Comparison of ENCODE assay signal across 29 cellular contexts in the genomic region with DNA sequence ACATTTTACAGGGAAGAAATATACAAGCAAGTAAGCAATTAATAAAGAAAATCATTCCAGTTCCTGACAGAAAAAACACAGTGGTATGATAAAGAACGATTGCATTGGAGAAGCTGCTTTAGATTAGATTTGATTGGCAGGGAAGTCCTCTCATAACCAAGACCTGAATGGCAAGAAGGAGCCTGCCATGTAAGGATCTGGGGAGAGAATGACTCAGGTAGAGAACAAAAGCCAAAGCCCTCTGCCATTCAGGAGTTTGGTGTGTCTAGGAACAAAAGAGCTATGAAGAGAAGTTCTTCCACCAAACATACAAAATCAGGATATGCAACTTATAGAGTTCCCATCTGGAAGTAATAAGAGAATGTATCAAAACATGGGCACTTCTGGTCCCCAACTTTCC. TPM values are rescaled to one million over a fixed set of nuclear protein-coding genes. Genes with fewer than 3 reads are reported as not detected.
"Had no signal": no experiment of that assay in that cellular context is flagged by ENCODE, and none has a peak within 500 bp of the region (broad histone marks: within the 10 kb centered on the region; RNA-seq: fewer than 3 reads in every experiment).

No MANE protein-coding gene starts in this region.

- H3K9me3 Mint-ChIP-seq: activated CD4-positive, alpha-beta T cell treated with anti-CD3 and anti-CD28 coated beads, Interleukin-2, amount 10 ng/mL, durations not matched to agents 24 days and 14 days; activated CD8-positive, alpha-beta T cell treated with anti-CD3 and anti-CD28 coated beads for 36 hours; activated naive CD8-positive, alpha-beta T cell treated with anti-CD3 and anti-CD28 coated beads, Interleukin-2, amount 50 U/mL, for 24 hours; activated T-cell treated with anti-CD3 and anti-CD28 coated beads, Interleukin-2, amount 50 U/mL, for 72 hours; activated T-helper 2 cell treated with anti-CD3 and anti-CD28 coated beads, Interferon-gamma antibody, Interleukin-2, Interleukin-4, amounts not matched to agents 10 μg/mL and 5 μg/mL and 100 μg/mL, durations not matched to agents 14 hours and 24 hours and 36 hours; brain had no signal

- H3K27me3 ChIP-seq: cardiac muscle cell, SJCRH30 had no signal

- H3K4me3 ChIP-seq: cardiac muscle cell, SJCRH30, SK-N-MC had no signal

- H3K4me1 ChIP-seq: SJCRH30 had no signal

- H3K27me3 Mint-ChIP-seq: activated CD4-positive, alpha-beta T cell treated with anti-CD3 and anti-CD28 coated beads, Interleukin-2, amount 10 ng/mL, durations not matched to agents 24 days and 14 days; activated CD8-positive, alpha-beta T cell treated with anti-CD3 and anti-CD28 coated beads for 36 hours; activated naive CD8-positive, alpha-beta T cell; activated naive CD8-positive, alpha-beta T cell treated with anti-CD3 and anti-CD28 coated beads, Interleukin-2, amount 50 U/mL, for 24 hours had no signal

- H3K36me3 ChIP-seq: cardiac muscle cell, SJCRH30 had no signal

- DNase-seq: activated CD4-positive, alpha-beta T cell treated with anti-CD3 and anti-CD28 coated beads, Interleukin-2, amount 10 ng/mL, durations not matched to agents 24 days and 14 days; activated CD4-positive, alpha-beta T cell treated with anti-CD3 and anti-CD28 coated beads, Interleukin-2, amount 50 U/mL, for 4 hours; activated CD8-positive, alpha-beta T cell treated with anti-CD3 and anti-CD28 coated beads for 36 hours; activated gamma-delta T cell; activated naive CD4-positive, alpha-beta T cell treated with Interleukin-2 at 50 U/mL for 16 hours; activated naive CD8-positive, alpha-beta T cell treated with anti-CD3 and anti-CD28 coated beads, Interleukin-2, amount 50 U/mL, for 24 hours; activated T-cell treated with anti-CD3 and anti-CD28 coated beads, Interleukin-2, amount 50 U/mL, for 1 hour; activated T-cell treated with anti-CD3 and anti-CD28 coated beads, Interleukin-2, amount 50 U/mL, for 72 hours; anterior cingulate cortex; Kasumi-1; MM.1S; MV-4-11; NCI-H1092; NCI-H1436 treated with DMSO at 0.1 percent for 48 hours; NCI-H1694 treated with DMSO at 0.1 percent for 48 hours; NCI-H2029; NCI-H345; NCI-H524 treated with DMSO at 0.1 percent for 48 hours; SHP77; SJCRH30; T1000 had no signal

- H3K27ac ChIP-seq: cardiac muscle cell, SJCRH30, SK-N-MC had no signal

- H3K4me3 Mint-ChIP-seq: activated CD4-positive, alpha-beta T cell treated with anti-CD3 and anti-CD28 coated beads, Interleukin-2, amount 10 ng/mL, durations not matched to agents 24 days and 14 days; activated CD8-positive, alpha-beta T cell treated with anti-CD3 and anti-CD28 coated beads for 36 hours; activated naive CD8-positive, alpha-beta T cell; activated naive CD8-positive, alpha-beta T cell treated with anti-CD3 and anti-CD28 coated beads, Interleukin-2, amount 50 U/mL, for 24 hours; activated T-cell treated with anti-CD3 and anti-CD28 coated beads, Interleukin-2, amount 50 U/mL, for 72 hours; brain had no signal

- H3K27ac Mint-ChIP-seq: activated CD4-positive, alpha-beta T cell treated with anti-CD3 and anti-CD28 coated beads, Interleukin-2, amount 10 ng/mL, durations not matched to agents 24 days and 14 days; activated CD8-positive, alpha-beta T cell treated with anti-CD3 and anti-CD28 coated beads for 36 hours; activated naive CD8-positive, alpha-beta T cell; activated naive CD8-positive, alpha-beta T cell treated with anti-CD3 and anti-CD28 coated beads, Interleukin-2, amount 50 U/mL, for 24 hours; activated T-cell treated with anti-CD3 and anti-CD28 coated beads, Interleukin-2, amount 50 U/mL, for 72 hours; activated T-helper 2 cell treated with anti-CD3 and anti-CD28 coated beads, Interferon-gamma antibody, Interleukin-2, Interleukin-4, amounts not matched to agents 10 μg/mL and 5 μg/mL and 100 μg/mL, durations not matched to agents 14 hours and 24 hours and 36 hours; brain had no signal

- H3K36me3 Mint-ChIP-seq: brain had no signal

- ATAC-seq: activated CD8-positive, alpha-beta T cell treated with anti-CD3 and anti-CD28 coated beads for 36 hours; activated naive CD8-positive, alpha-beta T cell treated with anti-CD3 and anti-CD28 coated beads, Interleukin-2, amount 50 U/mL, for 24 hours; activated T-cell treated with anti-CD3 and anti-CD28 coated beads, Interleukin-2, amount 50 U/mL, for 72 hours; Panc1 had no signal

RNA-seq across cellular contexts. Expression of a gene that starts 57.6 kb away (rescaled TPM):
- total RNA-seq: cardiac muscle cell, NCI-H460, RPMI7951 had no signal
